28 cellular contexts compared by ENCODE assay signal in genomic region chr17:15406081-15406480, GRCh38.
DNase-seq lines count a peak whose midpoint lies in the region; ATAC-seq, FAIRE-seq and TF ChIP-seq lines count a peak whose summit lies in the region.
"Had no signal": no experiment of that assay in that cellular context is flagged by ENCODE, and none has a peak within 500 bp of the region (broad histone marks: within the 10 kb centered on the region; RNA-seq: fewer than 3 reads in every experiment).

No MANE protein-coding gene starts in this region.

- FAIRE-seq in HTR-8/SVneo (lab: Jason Lieb, UNC), result no peak
- FAIRE-seq in astrocyte (lab: Jason Lieb, UNC), result no peak
- no peak for FAIRE-seq in D721Med (lab: Jason Lieb, UNC)
- FAIRE-seq: A549, colon, GM12891, keratinocyte had no signal

- ATAC-seq in HG02588 (IDR thresholded peaks at IDR 0.05; ENCODE audit: unreplicated experiment), result no peak
- ATAC-seq: A549; heart left ventricle; naive thymus-derived CD4-positive, alpha-beta T cell had no signal

- H3K27me3 ChIP-seq in astrocyte (ENCODE audit: insufficient read depth, low read length), result no peaks in the 10 kb centered on the region
- H3K27me3 ChIP-seq in osteoblast (ENCODE audit: insufficient read depth, low read length), result no peaks in the 10 kb centered on the region
- H3K27me3 ChIP-seq: heart left ventricle, upper lobe of left lung had no signal

- no peaks in the 10 kb centered on the region for H3K9me3 Mint-ChIP-seq in astrocyte (ENCODE audit: unreplicated experiment)
- H3K9me3 Mint-ChIP-seq: activated naive CD4-positive, alpha-beta T cell treated with anti-CD3 and anti-CD28 coated beads, Interleukin-2, amount 50 U/mL, for 24 hours had no signal

- no peaks in the 10 kb centered on the region for H3K27me3 Mint-ChIP-seq in astrocyte (ENCODE audit: low read depth, unreplicated experiment)
- H3K27me3 Mint-ChIP-seq: activated naive CD4-positive, alpha-beta T cell treated with anti-CD3 and anti-CD28 coated beads, Interleukin-2, amount 50 U/mL, for 24 hours had no signal

- H4K20me1 ChIP-seq in astrocyte (ENCODE audit: insufficient read depth, low read length) (no peaks in the 10 kb centered on the region), osteoblast (ENCODE audit: insufficient read depth, low read length) (no peaks in the 10 kb centered on the region)

- no peaks in the 10 kb centered on the region for H3K36me3 ChIP-seq in astrocyte (ENCODE audit: insufficient read depth, low read length)
- H3K36me3 ChIP-seq in osteoblast (ENCODE audit: insufficient read depth, low read length), result no peaks in the 10 kb centered on the region
- H3K36me3 ChIP-seq: heart left ventricle, upper lobe of left lung had no signal

- H3K4me3 ChIP-seq in astrocyte (ENCODE audit: insufficient read depth, low read depth, low read length) (no peak overlapping the region), osteoblast (ENCODE audit: insufficient read depth, low read length) (no peak overlapping the region)
- H3K4me3 ChIP-seq: A549, heart left ventricle, upper lobe of left lung had no signal

- peaks cover 45% of the 10 kb centered on the region for H3K4me1 Mint-ChIP-seq in astrocyte (ENCODE audit: low read depth, unreplicated experiment)
- H3K4me1 Mint-ChIP-seq: activated naive CD4-positive, alpha-beta T cell treated with anti-CD3 and anti-CD28 coated beads, Interleukin-2, amount 50 U/mL, for 24 hours; naive thymus-derived CD4-positive, alpha-beta T cell had no signal

- no peak overlapping the region for H3K9ac ChIP-seq in astrocyte (ENCODE audit: low read length)
- H3K9ac ChIP-seq: KMS-11 had no signal

- H2AFZ ChIP-seq in astrocyte (ENCODE audit: low read depth, low read length) (no peak overlapping the region), osteoblast (ENCODE audit: low read length) (no peak overlapping the region)

- H3K4me1 ChIP-seq in astrocyte (ENCODE audit: insufficient read depth, low read length) (peaks cover 24% of the 10 kb centered on the region), osteoblast (ENCODE audit: insufficient read depth, low read length) (peaks cover 28% of the 10 kb centered on the region)
- H3K4me1 ChIP-seq: A549 had no signal

- H3K27ac Mint-ChIP-seq in astrocyte (ENCODE audit: unreplicated experiment), result no peak overlapping the region
- H3K27ac Mint-ChIP-seq: activated naive CD4-positive, alpha-beta T cell treated with anti-CD3 and anti-CD28 coated beads, Interleukin-2, amount 50 U/mL, for 24 hours; naive thymus-derived CD4-positive, alpha-beta T cell had no signal

- TF ChIP-seq CTCF in astrocyte (IDR thresholded peaks at IDR 0.05; ENCODE audit: insufficient read depth, low read depth, low read length) (no peak), osteoblast (IDR thresholded peaks at IDR 0.05; ENCODE audit: extremely low read depth, low read depth, low read length) (no peak), D721Med (IDR thresholded peaks at IDR 0.05; ENCODE audit: insufficient read depth, missing control alignments) (no peak)

- H3K27ac ChIP-seq in astrocyte (ENCODE audit: low read depth, low read length) (no peak overlapping the region), osteoblast (ENCODE audit: low read depth, low read length) (no peak overlapping the region)
- H3K27ac ChIP-seq: A549, heart left ventricle, KMS-11, upper lobe of left lung had no signal

- H3K4me2 ChIP-seq in astrocyte (ENCODE audit: low read length), result peak overlapping the region; percentile 49
- no peak overlapping the region for H3K4me2 ChIP-seq in osteoblast (ENCODE audit: insufficient read depth, low read length)
- H3K4me2 ChIP-seq: A549, KMS-11 had no signal

- H3K4me3 Mint-ChIP-seq in astrocyte (ENCODE audit: unreplicated experiment), result no peak overlapping the region
- H3K4me3 Mint-ChIP-seq: activated naive CD4-positive, alpha-beta T cell treated with anti-CD3 and anti-CD28 coated beads, Interleukin-2, amount 50 U/mL, for 24 hours; naive thymus-derived CD4-positive, alpha-beta T cell had no signal

- DNase-seq in A172 (ENCODE audit: low spot score), result peak; percentile 37
- DNase-seq in HTR-8/SVneo (ENCODE audit: insufficient read length, low spot score), result peak; percentile 67
- no peak for DNase-seq in astrocyte (ENCODE audit: low read depth)
- DNase-seq in lung microvascular endothelial cell (ENCODE audit: low read depth in 2 of 2), result peak; percentile 22 to 53
- DNase-seq in globus pallidus (ENCODE audit: low spot score), result no peak
- DNase-seq in osteoblast (ENCODE audit: insufficient read length, low spot score, missing footprints), result no peak
- DNase-seq in D721Med (ENCODE audit: insufficient read length, low spot score), result no peak
- DNase-seq: activated CD4-positive, alpha-beta T cell treated with anti-CD3 and anti-CD28 coated beads for 48 hours; amniotic stem cell; effector memory CD4-positive, alpha-beta T cell; midbrain; naive thymus-derived CD4-positive, alpha-beta T cell; NCI-H1417; NCI-H2029 treated with DMSO at 0.1 percent for 48 hours; NCI-H2227 treated with DMSO at 0.1 percent for 48 hours; NCI-H69; nucleus accumbens; SHP77; stimulated activated naive CD4-positive, alpha-beta T cell; upper lobe of left lung had no signal

- H3K36me3 Mint-ChIP-seq in astrocyte (ENCODE audit: low read depth, unreplicated experiment), result no peaks in the 10 kb centered on the region
- H3K36me3 Mint-ChIP-seq: activated naive CD4-positive, alpha-beta T cell treated with anti-CD3 and anti-CD28 coated beads, Interleukin-2, amount 50 U/mL, for 24 hours; naive thymus-derived CD4-positive, alpha-beta T cell had no signal

- H3K9me3 ChIP-seq in astrocyte (ENCODE audit: insufficient read depth, low read depth, low read length) (no peaks in the 10 kb centered on the region), osteoblast (ENCODE audit: low read depth, low read length) (no peaks in the 10 kb centered on the region)
- H3K9me3 ChIP-seq: A549, heart left ventricle, upper lobe of left lung had no signal

- H3K79me2 ChIP-seq in astrocyte (ENCODE audit: insufficient read depth, low read length) (no peaks in the 10 kb centered on the region), osteoblast (ENCODE audit: insufficient read depth, low read length) (no peaks in the 10 kb centered on the region)

Comparison
In these comparisons a context has a peak if more than half of its experiments do, and no peak if none do; other contexts are left out.
1. DNase-seq: peak in A172 (single experiment), HTR-8/SVneo (single experiment) and lung microvascular endothelial cell (2 of 2); none in astrocyte (single experiment), globus pallidus (single experiment), osteoblast (single experiment) and D721Med (single experiment).